Comparison of ENCODE assay signal across 26 cellular contexts in genomic region chr20:61955668-61956395, GRCh38.
"Had no signal": no experiment of that assay in that cellular context is flagged by ENCODE, and none has a peak within 500 bp of the region (broad histone marks: within the 10 kb centered on the region; RNA-seq: fewer than 3 reads in every experiment).

No MANE protein-coding gene starts in this region.

- H3K4me3 ChIP-seq: ascending aorta, coronary artery, MG63 had no signal

- H3K27ac ChIP-seq: ascending aorta, brain microvascular endothelial cell, coronary artery had no signal

- H3K36me3 ChIP-seq: ascending aorta, brain microvascular endothelial cell, MG63 had no signal

- FAIRE-seq: RCC 7860 had no signal

- ATAC-seq: activated CD8-positive, alpha-beta memory T cell treated with anti-CD3 and anti-CD28 coated beads, Interleukin-2, amount 10 ng/mL, durations not matched to agents 7 days and 5 days; activated naive CD4-positive, alpha-beta T cell treated with anti-CD3 and anti-CD28 coated beads, Interleukin-2, amount 50 U/mL, for 72 hours; activated naive CD8-positive, alpha-beta T cell treated with anti-CD3 and anti-CD28 coated beads, Interleukin-2, amount 50 U/mL, for 24 hours; activated T-cell treated with anti-CD3 and anti-CD28 coated beads, Interleukin-2, amount 50 U/mL, for 4 hours; PC-3; WTC11 had no signal

- DNase-seq: activated CD4-positive, alpha-beta T cell treated with anti-CD3 and anti-CD28 coated beads for 48 hours; activated CD4-positive, alpha-beta T cell treated with anti-CD3 and anti-CD28 coated beads, Interleukin-2, amount 50 U/mL, for 4 hours; activated CD4-positive, CD25-positive, alpha-beta regulatory T cell treated with anti-CD3 and anti-CD28 coated beads, Interleukin-2, amount 50 U/mL, for 72 hours; activated CD8-positive, alpha-beta memory T cell treated with anti-CD3 and anti-CD28 coated beads, Interleukin-2, amount 10 ng/mL, durations not matched to agents 7 days and 5 days; activated effector memory CD4-positive, alpha-beta T cell treated with anti-CD3 and anti-CD28 coated beads, Interleukin-2, amount 50 U/mL, for 16 hours; activated naive CD4-positive, alpha-beta T cell treated with Interleukin-2 at 50 U/mL for 16 hours; activated naive CD8-positive, alpha-beta T cell treated with anti-CD3 and anti-CD28 coated beads, Interleukin-2, amount 50 U/mL, for 24 hours; activated T-cell treated with anti-CD3 and anti-CD28 coated beads, Interleukin-2, amount 50 U/mL, for 4 hours; amniotic stem cell; caudate nucleus; MG63; MV-4-11; NCI-H1092 treated with DMSO at 0.1 percent for 48 hours; NCI-H1417 treated with DMSO at 0.1 percent for 48 hours; NCI-H187; NCI-H2081; NCI-H526; NK-92 treated with Interleukin-12 subunit alpha and Interleukin-12 subunit beta, amount 100 ng/mL, for 24 hours; PC-3; T-helper 9 cell had no signal

- H3K4me1 ChIP-seq: ascending aorta had no signal

- H3K27me3 ChIP-seq: ascending aorta, brain microvascular endothelial cell had no signal

- H3K9me3 ChIP-seq: ascending aorta, MG63 had no signal
